ENCODE assay signal across 8 cellular contexts in genomic region chr13:31199527-31199848, GRCh38. TPM values are rescaled to one million over a fixed set of nuclear protein-coding genes. Genes with fewer than 3 reads are reported as not detected.
DNase-seq lines count a peak whose midpoint lies in the region; ATAC-seq and TF ChIP-seq lines count a peak whose summit lies in the region.

No MANE protein-coding gene starts in this region.

- WGBS in esophagus muscularis mucosa = 10% methylated on average over 15 of the region's 15 CpGs

- DNase-seq in NT2/D1 (ENCODE audit: low read depth, low spot score) (no peak), esophagus muscularis mucosa (ENCODE audit: extremely low spot score) (no peak), NCI-H524 (lab: John Stamatoyannopoulos, UW) (no peak), H4 (ENCODE audit: low spot score) (no peak), UCSD-AML1 (lab: John Stamatoyannopoulos, UW; ENCODE audit: unreplicated experiment) (no peak)

- TF ChIP-seq POLR2A in esophagus muscularis mucosa (IDR thresholded peaks at IDR 0.05; ENCODE audit: low read depth) = no peak

- H3K4me3 ChIP-seq in NT2/D1 (ENCODE audit: insufficient read length, low read depth) = peak overlapping the region; percentile 61
- H3K4me3 ChIP-seq in esophagus muscularis mucosa = peak overlapping the region; percentile 73 to 94 (median 76)
- peak overlapping the region; percentile 69 for H3K4me3 ChIP-seq in rectal smooth muscle tissue (ENCODE audit: low read length)

- TF ChIP-seq CTCF in esophagus muscularis mucosa (IDR thresholded peaks at IDR 0.05) = no peak

- intact Hi-C loops in esophagus muscularis mucosa (cut with DNase I) = loop anchor here (5.0 to 10.0 kb wide), 2 partner anchors 37 to 225 kb away; partner anchors contain the start of gene HSPH1

- H3K27ac ChIP-seq in esophagus muscularis mucosa (replicated peaks in 1 of 4) (peak overlapping the region; percentile 95 to 98 (median 96)), rectal smooth muscle tissue (ENCODE audit: low read depth, low read length) (peak overlapping the region; percentile 86)

- peaks cover 38% of the 10 kb centered on the region; the same call in 1 of the 2 replicates for H3K9me3 ChIP-seq in NT2/D1 (ENCODE audit: insufficient read depth, low read length)
- no peaks in the 10 kb centered on the region for H3K9me3 ChIP-seq in esophagus muscularis mucosa

- TF ChIP-seq EP300 in esophagus muscularis mucosa (IDR thresholded peaks at IDR 0.05) = no peak

- ATAC-seq in GM18511 (IDR thresholded peaks at IDR 0.05; ENCODE audit: unreplicated experiment) = peak; percentile 23
- no peak for ATAC-seq in HG03520 (IDR thresholded peaks at IDR 0.05; ENCODE audit: unreplicated experiment)

- no peaks in the 10 kb centered on the region for H3K36me3 ChIP-seq in NT2/D1 (ENCODE audit: insufficient read depth, insufficient read length, low read length)
- no peaks in the 10 kb centered on the region for H3K36me3 ChIP-seq in esophagus muscularis mucosa
- no peaks in the 10 kb centered on the region for H3K36me3 ChIP-seq in rectal smooth muscle tissue (ENCODE audit: control insufficient read depth, insufficient read depth, low read length)

- H3K27me3 ChIP-seq in NT2/D1 (ENCODE audit: insufficient read depth, insufficient read length) (no peaks in the 10 kb centered on the region), esophagus muscularis mucosa (no peaks in the 10 kb centered on the region), rectal smooth muscle tissue (ENCODE audit: control insufficient read depth, insufficient read depth, low read length) (no peaks in the 10 kb centered on the region)

- H3K9ac ChIP-seq in NT2/D1 (ENCODE audit: insufficient read length, low read depth) (no peak overlapping the region), rectal smooth muscle tissue (ENCODE audit: low read length) (no peak overlapping the region)

- H3K4me1 ChIP-seq in NT2/D1 (ENCODE audit: insufficient read depth, insufficient read length) = peaks cover 2% of the 10 kb centered on the region
- H3K4me1 ChIP-seq in esophagus muscularis mucosa = peaks cover 13 to 21% (median 19%) of the 10 kb centered on the region in 4 donors
- peaks cover 5% of the 10 kb centered on the region for H3K4me1 ChIP-seq in rectal smooth muscle tissue (ENCODE audit: control insufficient read depth, insufficient read depth, low read length)

RNA-seq across cellular contexts. Expression of gene B3GLCT, which starts 0.3 kb away (rescaled TPM):
- 1 to 10 TPM; 5.2 to 8.8 (median 5.6) TPM for total RNA-seq in esophagus muscularis mucosa
- 10.3 and 10.9 TPM in 2 replicates for total RNA-seq in H4 (2014; rRNA removed; shearing (Covaris generic))

RNA-seq across cellular contexts. Expression of gene HSPH1, which starts 37.8 kb away (rescaled TPM):
- 10 to 100 TPM; 33.4 to 48.2 (median 42.1) TPM for total RNA-seq in esophagus muscularis mucosa
- total RNA-seq in H4 (2014; rRNA removed; shearing (Covaris generic)) = 37.7 and 47.6 TPM in 2 replicates
